4 cellular contexts compared by ENCODE assay signal in genomic region chr1:207676153-207676552, GRCh38. TPM values are rescaled to one million over a fixed set of nuclear protein-coding genes. Genes with fewer than 3 reads are reported as not detected.
"Had no signal": no experiment of that assay in that cellular context is flagged by ENCODE, and none has a peak within 500 bp of the region (broad histone marks: within the 10 kb centered on the region; RNA-seq: fewer than 3 reads in every experiment).

No MANE protein-coding gene starts in this region.

- DNase-seq: GDM1, GF-D8 had no signal

- H3K4me3 ChIP-seq: GM12878 had no signal

- ATAC-seq: GM12878 had no signal

RNA-seq across cellular contexts. Expression of gene CR1L, which starts 31.2 kb away (rescaled TPM):
- total RNA-seq: G401, GM12878 had no signal
